2 cellular contexts compared by ENCODE assay signal in the genomic region with DNA sequence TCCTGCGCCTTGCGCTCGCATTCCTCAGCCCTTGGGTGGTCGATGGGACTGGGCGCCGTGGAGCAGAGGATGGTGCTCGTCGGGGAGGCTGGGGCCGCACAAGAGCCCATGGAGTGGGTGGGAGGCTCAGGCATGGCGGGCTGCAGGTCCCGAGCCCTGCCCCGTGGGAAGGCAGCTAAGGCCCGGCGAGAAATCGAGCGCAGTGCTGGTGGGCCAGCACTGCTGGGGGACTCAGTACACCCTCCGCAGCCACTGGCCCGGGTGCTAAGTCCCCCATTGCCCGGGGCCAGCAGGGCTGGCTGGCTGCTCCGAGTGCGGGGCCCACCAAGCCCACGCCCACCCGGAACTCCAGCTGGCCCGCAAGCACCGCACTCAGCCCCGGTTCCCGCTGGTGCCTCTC.
DNase-seq lines count a peak whose midpoint lies in the region; TF ChIP-seq lines count a peak whose summit lies in the region.
"Not testable (repeated sequence)": the region's sequence is repeated elsewhere in the genome, so short reads cannot be mapped to it uniquely, and the experiment has no call there.

No MANE protein-coding gene starts in this region.

- H3K27ac ChIP-seq in coronary artery, result not testable (repeated sequence)

- H3K4me3 ChIP-seq in coronary artery, result not testable (repeated sequence)

- not testable (repeated sequence) for TF ChIP-seq CTCF in coronary artery (IDR thresholded peaks at IDR 0.05)

- peak; percentile 49 for DNase-seq in coronary artery (ENCODE audit: low spot score)
- DNase-seq in islet precursor cell, result peak; percentile 21
